14 cellular contexts compared by ENCODE assay signal in genomic region chr2:104340162-104340561, GRCh38.
DNase-seq lines count a peak whose midpoint lies in the region; ATAC-seq and TF ChIP-seq lines count a peak whose summit lies in the region.
"Had no signal": no experiment of that assay in that cellular context is flagged by ENCODE, and none has a peak within 500 bp of the region (broad histone marks: within the 10 kb centered on the region; RNA-seq: fewer than 3 reads in every experiment).

No MANE protein-coding gene starts in this region.

- TF ChIP-seq POLR2A in transverse colon (IDR thresholded peaks at IDR 0.05), result no peak

- intact Hi-C loops in transverse colon (cut with DNase I; ENCODE audit: low total_unique reads), result no loop called here

- H3K4me1 ChIP-seq in lung (ENCODE audit: control insufficient read depth in 2 of 2, insufficient read depth in 2 of 2, low read length in 2 of 2), result peaks cover 0 to 2% of the 10 kb centered on the region in 2 donors
- H3K4me1 ChIP-seq in transverse colon, result no peaks in the 10 kb centered on the region
- H3K4me1 ChIP-seq: BE2C, HAP-1 had no signal

- H3K36me3 ChIP-seq in lung (ENCODE audit: control insufficient read depth in 2 of 2, insufficient read depth in 2 of 2, low read length in 2 of 2) (no peaks in the 10 kb centered on the region), transverse colon (no peaks in the 10 kb centered on the region)
- H3K36me3 ChIP-seq: BE2C, HAP-1 had no signal

- H3K9me3 ChIP-seq in lung (ENCODE audit: control insufficient read depth in 2 of 2, insufficient read depth in 1 of 2, low read length in 1 of 2), result no peaks in the 10 kb centered on the region
- H3K9me3 ChIP-seq in transverse colon, result no peaks in the 10 kb centered on the region
- H3K9me3 ChIP-seq: BE2C, HAP-1 had no signal

- DNase-seq in HT-29 (ENCODE audit: low spot score) (peak; percentile 57), kidney tubule cell (ENCODE audit: low spot score) (peak; percentile 38), lung (ENCODE audit: low spot score) (peak; percentile 49), renal cortical epithelial cell (ENCODE audit: low read depth) (peak; percentile 10), HUDEP-2 (lab: John Stamatoyannopoulos, UW; ENCODE audit: unreplicated experiment in 76 of 76) (no peak), transverse colon (no peak)
- DNase-seq: 8988T; BE2C; CD4-positive, alpha-beta memory T cell; DMS153; GF-D8 had no signal

- TF ChIP-seq EP300 in transverse colon (IDR thresholded peaks at IDR 0.05; ENCODE audit: low read depth), result no peak

- WGBS in lung, 2 donors, result 62 to 79% methylated on average over 4 of the region's 4 CpGs
- WGBS in transverse colon (ENCODE audit: low coverage in 1 of 2), 2 donors, result 56 to 74% methylated on average over 2 to 4 of the region's 4 CpGs

- H3K4me3 ChIP-seq in lung, result no peak overlapping the region
- H3K4me3 ChIP-seq in transverse colon, result no peak overlapping the region
- H3K4me3 ChIP-seq: HAP-1 had no signal

- H3K27me3 ChIP-seq in lung (ENCODE audit: control insufficient read depth, insufficient read depth) (no peaks in the 10 kb centered on the region), transverse colon (no peaks in the 10 kb centered on the region)
- H3K27me3 ChIP-seq: BE2C had no signal

- ATAC-seq in lung (ENCODE audit: insufficient read depth, low FRiP score) (peak; percentile 59), GM18861 (IDR thresholded peaks at IDR 0.05; ENCODE audit: unreplicated experiment) (no peak)

- H3K27ac ChIP-seq in lung (ENCODE audit: low read depth in 1 of 2, low read length in 1 of 2) (peak overlapping the region in 1 of 2 donors; percentile 67), transverse colon (no peak overlapping the region)
- H3K27ac ChIP-seq: C4-2B had no signal

- in situ Hi-C loops in transverse colon (cut with MboI; ENCODE audit: low pct_ligation_motif_present in 1 of 4, low pct_unique_long_range_greater_than_20kb in 1 of 4, low sequenced_read_pairs in 3 of 4), result no loop called here

- TF ChIP-seq CTCF in lung (IDR thresholded peaks at IDR 0.05; ENCODE audit: control extremely low read depth, extremely low read depth), result no peak
- no peak for TF ChIP-seq CTCF in transverse colon (IDR thresholded peaks at IDR 0.05)

Comparison
In these comparisons a context has a peak if more than half of its experiments do, and no peak if none do; other contexts are left out.
1. DNase-seq: peak in HT-29 (single experiment), kidney tubule cell (single experiment), lung (single experiment) and renal cortical epithelial cell (single experiment); none in HUDEP-2 (0 of 76) and transverse colon (single experiment).